1 cellular context compared by ENCODE assay signal in genomic region chr17:67993153-67993997, GRCh38.
TF ChIP-seq lines count a peak whose summit lies in the region.

No MANE protein-coding gene starts in this region.

TF ChIP-seq in HepG2, 621 proteins besides CTCF, POLR2A, EP300 and RAD21 (continued from another document and continues in another):
- TF ChIP-seq, protein P1, sequence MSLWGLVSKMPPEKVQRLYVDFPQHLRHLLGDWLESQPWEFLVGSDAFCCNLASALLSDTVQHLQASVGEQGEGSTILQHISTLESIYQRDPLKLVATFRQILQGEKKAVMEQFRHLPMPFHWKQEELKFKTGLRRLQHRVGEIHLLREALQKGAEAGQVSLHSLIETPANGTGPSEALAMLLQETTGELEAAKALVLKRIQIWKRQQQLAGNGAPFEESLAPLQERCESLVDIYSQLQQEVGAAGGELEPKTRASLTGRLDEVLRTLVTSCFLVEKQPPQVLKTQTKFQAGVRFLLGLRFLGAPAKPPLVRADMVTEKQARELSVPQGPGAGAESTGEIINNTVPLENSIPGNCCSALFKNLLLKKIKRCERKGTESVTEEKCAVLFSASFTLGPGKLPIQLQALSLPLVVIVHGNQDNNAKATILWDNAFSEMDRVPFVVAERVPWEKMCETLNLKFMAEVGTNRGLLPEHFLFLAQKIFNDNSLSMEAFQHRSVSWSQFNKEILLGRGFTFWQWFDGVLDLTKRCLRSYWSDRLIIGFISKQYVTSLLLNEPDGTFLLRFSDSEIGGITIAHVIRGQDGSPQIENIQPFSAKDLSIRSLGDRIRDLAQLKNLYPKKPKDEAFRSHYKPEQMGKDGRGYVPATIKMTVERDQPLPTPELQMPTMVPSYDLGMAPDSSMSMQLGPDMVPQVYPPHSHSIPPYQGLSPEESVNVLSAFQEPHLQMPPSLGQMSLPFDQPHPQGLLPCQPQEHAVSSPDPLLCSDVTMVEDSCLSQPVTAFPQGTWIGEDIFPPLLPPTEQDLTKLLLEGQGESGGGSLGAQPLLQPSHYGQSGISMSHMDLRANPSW (CRISPR knock-in tag; IDR thresholded peaks at IDR 0.05; ENCODE audit: borderline replicate concordance): no peak
- TF ChIP-seq ZBTB1 (CRISPR knock-in tag; IDR thresholded peaks at IDR 0.05; ENCODE audit: borderline replicate concordance) (no peak), SSRP1 (CRISPR knock-in tag; IDR thresholded peaks at IDR 0.05) (no peak), ZNF850 (CRISPR knock-in tag; conservative IDR thresholded peaks at IDR 0.05) (0 out of 2 replicates have a peak, but pooled peaks have one; percentile 12), ZNF331 (CRISPR knock-in tag; IDR thresholded peaks at IDR 0.05) (no peak), GPN1 (CRISPR knock-in tag; IDR thresholded peaks at IDR 0.05; ENCODE audit: borderline replicate concordance) (no peak), MLLT10 (CRISPR knock-in tag; IDR thresholded peaks at IDR 0.05) (no peak), ZNF253 (CRISPR knock-in tag; IDR thresholded peaks at IDR 0.05; ENCODE audit: borderline replicate concordance) (no peak), ZUFSP (CRISPR knock-in tag; IDR thresholded peaks at IDR 0.05; ENCODE audit: borderline replicate concordance) (no peak), ZNF670 (CRISPR knock-in tag; IDR thresholded peaks at IDR 0.05; ENCODE audit: borderline replicate concordance) (no peak), NR0B2 (CRISPR knock-in tag; IDR thresholded peaks at IDR 0.05) (no peak), ZNF431 (CRISPR knock-in tag; IDR thresholded peaks at IDR 0.05; ENCODE audit: borderline replicate concordance, low read depth) (peak; percentile 17; the same call in 1 of the 2 replicates), ZNF441 (CRISPR knock-in tag; IDR thresholded peaks at IDR 0.05; ENCODE audit: borderline replicate concordance) (no peak), TP53 (CRISPR knock-in tag; conservative IDR thresholded peaks at IDR 0.05) (no peak), NR3C1 (CRISPR knock-in tag; IDR thresholded peaks at IDR 0.05) (0 out of 2 replicates have a peak, but pooled peaks have one; percentile 79), CEBPB (IDR thresholded peaks at IDR 0.05; ENCODE audit: borderline replicate concordance, low read depth, low read length) (no peak), KAT7 (CRISPR knock-in tag; IDR thresholded peaks at IDR 0.05; ENCODE audit: borderline replicate concordance) (0 out of 2 replicates have a peak, but pooled peaks have one; percentile 61), ZNF878 (CRISPR knock-in tag; IDR thresholded peaks at IDR 0.05) (no peak), LCORL (IDR thresholded peaks at IDR 0.05) (no peak), LCORL (CRISPR knock-in tag; IDR thresholded peaks at IDR 0.05) (no peak), JDP2 (CRISPR knock-in tag; IDR thresholded peaks at IDR 0.05; ENCODE audit: borderline replicate concordance) (no peak; the same call in 1 of the 2 replicates), ZNF619 (CRISPR knock-in tag; IDR thresholded peaks at IDR 0.05) (0 out of 2 replicates have a peak, but pooled peaks have one; percentile 35), ZNF781 (CRISPR knock-in tag; IDR thresholded peaks at IDR 0.05; ENCODE audit: borderline replicate concordance, not compliant biosample characterization) (no peak), ISL2 (CRISPR knock-in tag; IDR thresholded peaks at IDR 0.05) (no peak; the same call in 1 of the 2 replicates), RFX5 (IDR thresholded peaks at IDR 0.05; ENCODE audit: low read depth, low read length) (no peak), ZNF274 (CRISPR knock-in tag; IDR thresholded peaks at IDR 0.05) (no peak; the same call in 1 of the 2 replicates), ZNF468 (CRISPR knock-in tag; IDR thresholded peaks at IDR 0.05) (0 out of 2 replicates have a peak, but pooled peaks have one; percentile 49), ZNF773 (CRISPR knock-in tag; IDR thresholded peaks at IDR 0.05; ENCODE audit: borderline replicate concordance) (no peak; the same call in 1 of the 2 replicates), TOE1 (CRISPR knock-in tag; IDR thresholded peaks at IDR 0.05) (no peak), NRL (CRISPR knock-in tag; IDR thresholded peaks at IDR 0.05; ENCODE audit: borderline replicate concordance) (peak; percentile 41; the same call in 1 of the 2 replicates), GMEB1 (CRISPR knock-in tag; IDR thresholded peaks at IDR 0.05; ENCODE audit: borderline replicate concordance) (peak; percentile 66; the same call in 1 of the 2 replicates), CREB1 (IDR thresholded peaks at IDR 0.05) (no peak), CREB1 (CRISPR knock-in tag; IDR thresholded peaks at IDR 0.05) (no peak), CENPT (CRISPR knock-in tag; IDR thresholded peaks at IDR 0.05; ENCODE audit: low read depth) (0 out of 2 replicates have a peak, but pooled peaks have one; percentile 30), ZNF501 (CRISPR knock-in tag; IDR thresholded peaks at IDR 0.05) (0 out of 2 replicates have a peak, but pooled peaks have one; percentile 39), GATA4 (IDR thresholded peaks at IDR 0.05; ENCODE audit: borderline replicate concordance, low read depth) (no peak), ZNF740 (CRISPR knock-in tag; IDR thresholded peaks at IDR 0.05) (no peak), MIER3 (CRISPR knock-in tag; IDR thresholded peaks at IDR 0.05; ENCODE audit: borderline replicate concordance) (peak; percentile 36; the same call in 1 of the 2 replicates), THAP7 (CRISPR knock-in tag; IDR thresholded peaks at IDR 0.05) (no peak; the same call in 1 of the 2 replicates), STAG1 (CRISPR knock-in tag; IDR thresholded peaks at IDR 0.05) (no peak)
- TF ChIP-seq, protein P2, sequence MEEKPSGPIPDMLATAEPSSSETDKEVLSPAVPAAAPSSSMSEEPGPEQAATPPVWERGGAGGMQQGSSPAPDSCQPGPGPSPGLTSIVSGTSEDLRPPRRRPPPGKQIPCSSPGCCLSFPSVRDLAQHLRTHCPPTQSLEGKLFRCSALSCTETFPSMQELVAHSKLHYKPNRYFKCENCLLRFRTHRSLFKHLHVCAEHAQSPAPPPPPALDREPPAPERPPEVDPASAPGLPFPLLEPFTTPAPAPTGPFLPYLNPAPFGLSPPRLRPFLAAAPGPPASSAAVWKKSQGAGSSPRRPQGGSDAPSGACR (CRISPR knock-in tag; IDR thresholded peaks at IDR 0.05): no peak
- TF ChIP-seq, protein P3, sequence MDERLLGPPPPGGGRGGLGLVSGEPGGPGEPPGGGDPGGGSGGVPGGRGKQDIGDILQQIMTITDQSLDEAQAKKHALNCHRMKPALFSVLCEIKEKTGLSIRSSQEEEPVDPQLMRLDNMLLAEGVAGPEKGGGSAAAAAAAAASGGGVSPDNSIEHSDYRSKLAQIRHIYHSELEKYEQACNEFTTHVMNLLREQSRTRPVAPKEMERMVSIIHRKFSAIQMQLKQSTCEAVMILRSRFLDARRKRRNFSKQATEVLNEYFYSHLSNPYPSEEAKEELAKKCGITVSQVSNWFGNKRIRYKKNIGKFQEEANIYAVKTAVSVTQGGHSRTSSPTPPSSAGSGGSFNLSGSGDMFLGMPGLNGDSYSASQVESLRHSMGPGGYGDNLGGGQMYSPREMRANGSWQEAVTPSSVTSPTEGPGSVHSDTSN (CRISPR knock-in tag; IDR thresholded peaks at IDR 0.05): no peak
- TF ChIP-seq, protein P4, sequence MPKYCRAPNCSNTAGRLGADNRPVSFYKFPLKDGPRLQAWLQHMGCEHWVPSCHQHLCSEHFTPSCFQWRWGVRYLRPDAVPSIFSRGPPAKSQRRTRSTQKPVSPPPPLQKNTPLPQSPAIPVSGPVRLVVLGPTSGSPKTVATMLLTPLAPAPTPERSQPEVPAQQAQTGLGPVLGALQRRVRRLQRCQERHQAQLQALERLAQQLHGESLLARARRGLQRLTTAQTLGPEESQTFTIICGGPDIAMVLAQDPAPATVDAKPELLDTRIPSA (CRISPR knock-in tag; IDR thresholded peaks at IDR 0.05; ENCODE audit: borderline replicate concordance): no peak
- TF ChIP-seq, protein P5, sequence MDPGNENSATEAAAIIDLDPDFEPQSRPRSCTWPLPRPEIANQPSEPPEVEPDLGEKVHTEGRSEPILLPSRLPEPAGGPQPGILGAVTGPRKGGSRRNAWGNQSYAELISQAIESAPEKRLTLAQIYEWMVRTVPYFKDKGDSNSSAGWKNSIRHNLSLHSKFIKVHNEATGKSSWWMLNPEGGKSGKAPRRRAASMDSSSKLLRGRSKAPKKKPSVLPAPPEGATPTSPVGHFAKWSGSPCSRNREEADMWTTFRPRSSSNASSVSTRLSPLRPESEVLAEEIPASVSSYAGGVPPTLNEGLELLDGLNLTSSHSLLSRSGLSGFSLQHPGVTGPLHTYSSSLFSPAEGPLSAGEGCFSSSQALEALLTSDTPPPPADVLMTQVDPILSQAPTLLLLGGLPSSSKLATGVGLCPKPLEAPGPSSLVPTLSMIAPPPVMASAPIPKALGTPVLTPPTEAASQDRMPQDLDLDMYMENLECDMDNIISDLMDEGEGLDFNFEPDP (CRISPR knock-in tag; conservative IDR thresholded peaks at IDR 0.05): no peak
- TF ChIP-seq, protein P6, sequence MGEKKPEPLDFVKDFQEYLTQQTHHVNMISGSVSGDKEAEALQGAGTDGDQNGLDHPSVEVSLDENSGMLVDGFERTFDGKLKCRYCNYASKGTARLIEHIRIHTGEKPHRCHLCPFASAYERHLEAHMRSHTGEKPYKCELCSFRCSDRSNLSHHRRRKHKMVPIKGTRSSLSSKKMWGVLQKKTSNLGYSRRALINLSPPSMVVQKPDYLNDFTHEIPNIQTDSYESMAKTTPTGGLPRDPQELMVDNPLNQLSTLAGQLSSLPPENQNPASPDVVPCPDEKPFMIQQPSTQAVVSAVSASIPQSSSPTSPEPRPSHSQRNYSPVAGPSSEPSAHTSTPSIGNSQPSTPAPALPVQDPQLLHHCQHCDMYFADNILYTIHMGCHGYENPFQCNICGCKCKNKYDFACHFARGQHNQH (CRISPR knock-in tag; IDR thresholded peaks at IDR 0.05): no peak; the same call in 1 of the 2 replicates
- TF ChIP-seq, protein P7, sequence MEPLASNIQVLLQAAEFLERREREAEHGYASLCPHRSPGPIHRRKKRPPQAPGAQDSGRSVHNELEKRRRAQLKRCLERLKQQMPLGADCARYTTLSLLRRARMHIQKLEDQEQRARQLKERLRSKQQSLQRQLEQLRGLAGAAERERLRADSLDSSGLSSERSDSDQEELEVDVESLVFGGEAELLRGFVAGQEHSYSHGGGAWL (CRISPR knock-in tag; IDR thresholded peaks at IDR 0.05): no peak; the same call in 1 of the 2 replicates
- TF ChIP-seq, protein P8, sequence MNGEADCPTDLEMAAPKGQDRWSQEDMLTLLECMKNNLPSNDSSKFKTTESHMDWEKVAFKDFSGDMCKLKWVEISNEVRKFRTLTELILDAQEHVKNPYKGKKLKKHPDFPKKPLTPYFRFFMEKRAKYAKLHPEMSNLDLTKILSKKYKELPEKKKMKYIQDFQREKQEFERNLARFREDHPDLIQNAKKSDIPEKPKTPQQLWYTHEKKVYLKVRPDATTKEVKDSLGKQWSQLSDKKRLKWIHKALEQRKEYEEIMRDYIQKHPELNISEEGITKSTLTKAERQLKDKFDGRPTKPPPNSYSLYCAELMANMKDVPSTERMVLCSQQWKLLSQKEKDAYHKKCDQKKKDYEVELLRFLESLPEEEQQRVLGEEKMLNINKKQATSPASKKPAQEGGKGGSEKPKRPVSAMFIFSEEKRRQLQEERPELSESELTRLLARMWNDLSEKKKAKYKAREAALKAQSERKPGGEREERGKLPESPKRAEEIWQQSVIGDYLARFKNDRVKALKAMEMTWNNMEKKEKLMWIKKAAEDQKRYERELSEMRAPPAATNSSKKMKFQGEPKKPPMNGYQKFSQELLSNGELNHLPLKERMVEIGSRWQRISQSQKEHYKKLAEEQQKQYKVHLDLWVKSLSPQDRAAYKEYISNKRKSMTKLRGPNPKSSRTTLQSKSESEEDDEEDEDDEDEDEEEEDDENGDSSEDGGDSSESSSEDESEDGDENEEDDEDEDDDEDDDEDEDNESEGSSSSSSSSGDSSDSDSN (CRISPR knock-in tag; IDR thresholded peaks at IDR 0.05): peak; percentile 81
- TF ChIP-seq, protein P9, sequence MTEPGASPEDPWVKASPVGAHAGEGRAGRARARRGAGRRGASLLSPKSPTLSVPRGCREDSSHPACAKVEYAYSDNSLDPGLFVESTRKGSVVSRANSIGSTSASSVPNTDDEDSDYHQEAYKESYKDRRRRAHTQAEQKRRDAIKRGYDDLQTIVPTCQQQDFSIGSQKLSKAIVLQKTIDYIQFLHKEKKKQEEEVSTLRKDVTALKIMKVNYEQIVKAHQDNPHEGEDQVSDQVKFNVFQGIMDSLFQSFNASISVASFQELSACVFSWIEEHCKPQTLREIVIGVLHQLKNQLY (CRISPR knock-in tag; IDR thresholded peaks at IDR 0.05): no peak
- TF ChIP-seq, protein P10, sequence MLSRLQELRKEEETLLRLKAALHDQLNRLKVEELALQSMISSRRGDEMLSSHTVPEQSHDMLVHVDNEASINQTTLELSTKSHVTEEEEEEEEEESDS (CRISPR knock-in tag; IDR thresholded peaks at IDR 0.05; ENCODE audit: borderline replicate concordance): no peak
